Comparison of ENCODE assay signal across 29 cellular contexts in genomic region chr3:66128623-66129022, GRCh38.
"Had no signal": no experiment of that assay in that cellular context is flagged by ENCODE, and none has a peak within 500 bp of the region (broad histone marks: within the 10 kb centered on the region; RNA-seq: fewer than 3 reads in every experiment).

No MANE protein-coding gene starts in this region.

- FAIRE-seq: bronchial epithelial cell, frontal cortex had no signal

- H3K27ac Mint-ChIP-seq: activated CD4-positive, alpha-beta memory T cell treated with anti-CD3 and anti-CD28 coated beads, Interleukin-2, amount 10 ng/mL, durations not matched to agents 7 days and 5 days; activated CD4-positive, alpha-beta T cell treated with anti-CD3 and anti-CD28 coated beads, Interleukin-2, amount 10 ng/mL, durations not matched to agents 7 days and 5 days; activated naive CD4-positive, alpha-beta T cell treated with anti-CD3 and anti-CD28 coated beads, Interleukin-2, amount 10 ng/mL, durations not matched to agents 7 days and 5 days; activated naive CD4-positive, alpha-beta T cell treated with anti-CD3 and anti-CD28 coated beads, Interleukin-2, amount 50 U/mL, for 72 hours; activated naive CD8-positive, alpha-beta T cell treated with anti-CD3 and anti-CD28 coated beads, Interleukin-2, amount 10 ng/mL, durations not matched to agents 7 days and 5 days; activated T-cell treated with anti-CD3 and anti-CD28 coated beads, Interleukin-2, amount 50 U/mL, for 24 hours; activated T-cell treated with anti-CD3 and anti-CD28 coated beads, Interleukin-2, amount 50 U/mL, for 72 hours; brain; dendritic cell treated with granulocyte-macrophage colony-stimulating factor and Interleukin-4, amounts not matched to agents 40 ng/mL and 50 ng/mL, for 4 days; endodermal cell had no signal

- H3K9me3 ChIP-seq: ascending aorta, heart left ventricle had no signal

- H3K36me3 ChIP-seq: ascending aorta, heart left ventricle had no signal

- H3K4me3 ChIP-seq: ascending aorta, coronary artery, dorsolateral prefrontal cortex, heart left ventricle had no signal

- H3K36me3 Mint-ChIP-seq: activated naive CD4-positive, alpha-beta T cell treated with anti-CD3 and anti-CD28 coated beads, Interleukin-2, amount 10 ng/mL, durations not matched to agents 7 days and 5 days; activated naive CD4-positive, alpha-beta T cell treated with anti-CD3 and anti-CD28 coated beads, Interleukin-2, amount 50 U/mL, for 72 hours; activated naive CD8-positive, alpha-beta T cell treated with anti-CD3 and anti-CD28 coated beads, Interleukin-2, amount 10 ng/mL, durations not matched to agents 7 days and 5 days; brain had no signal

- H3K4me1 Mint-ChIP-seq: activated CD4-positive, alpha-beta memory T cell treated with anti-CD3 and anti-CD28 coated beads, Interleukin-2, amount 10 ng/mL, durations not matched to agents 7 days and 5 days; activated CD4-positive, alpha-beta T cell treated with anti-CD3 and anti-CD28 coated beads, Interleukin-2, amount 10 ng/mL, durations not matched to agents 7 days and 5 days; activated naive CD4-positive, alpha-beta T cell treated with anti-CD3 and anti-CD28 coated beads, Interleukin-2, amount 10 ng/mL, durations not matched to agents 7 days and 5 days; activated naive CD8-positive, alpha-beta T cell treated with anti-CD3 and anti-CD28 coated beads, Interleukin-2, amount 10 ng/mL, durations not matched to agents 7 days and 5 days; brain; central memory CD8-positive, alpha-beta T cell had no signal

- H3K27ac ChIP-seq: ascending aorta, coronary artery, dorsolateral prefrontal cortex, heart left ventricle had no signal

- ATAC-seq: activated naive CD4-positive, alpha-beta T cell treated with anti-CD3 and anti-CD28 coated beads, Interleukin-2, amount 50 U/mL, for 72 hours; activated T-cell treated with anti-CD3 and anti-CD28 coated beads, Interleukin-2, amount 50 U/mL, for 72 hours; esophagus mucosa; heart left ventricle had no signal

- H3K4me3 Mint-ChIP-seq: activated CD4-positive, alpha-beta memory T cell treated with anti-CD3 and anti-CD28 coated beads, Interleukin-2, amount 10 ng/mL, durations not matched to agents 7 days and 5 days; activated CD4-positive, alpha-beta T cell treated with anti-CD3 and anti-CD28 coated beads, Interleukin-2, amount 10 ng/mL, durations not matched to agents 7 days and 5 days; activated naive CD4-positive, alpha-beta T cell treated with anti-CD3 and anti-CD28 coated beads, Interleukin-2, amount 10 ng/mL, durations not matched to agents 7 days and 5 days; activated naive CD8-positive, alpha-beta T cell treated with anti-CD3 and anti-CD28 coated beads, Interleukin-2, amount 10 ng/mL, durations not matched to agents 7 days and 5 days; activated T-cell treated with anti-CD3 and anti-CD28 coated beads, Interleukin-2, amount 50 U/mL, for 24 hours; activated T-cell treated with anti-CD3 and anti-CD28 coated beads, Interleukin-2, amount 50 U/mL, for 72 hours; brain; central memory CD8-positive, alpha-beta T cell; dendritic cell treated with granulocyte-macrophage colony-stimulating factor and Interleukin-4, amounts not matched to agents 40 ng/mL and 50 ng/mL, for 4 days; endodermal cell had no signal

- H3K4me1 ChIP-seq: ascending aorta, heart left ventricle had no signal

- DNase-seq: activated CD4-positive, alpha-beta memory T cell treated with anti-CD3 and anti-CD28 coated beads, Interleukin-2, amount 10 ng/mL, durations not matched to agents 7 days and 5 days; activated CD4-positive, alpha-beta T cell treated with anti-CD3 and anti-CD28 coated beads for 1 hour; activated CD4-positive, alpha-beta T cell treated with anti-CD3 and anti-CD28 coated beads for 4 hours; activated CD4-positive, alpha-beta T cell treated with anti-CD3 and anti-CD28 coated beads, Interleukin-2, amount 10 ng/mL, durations not matched to agents 7 days and 5 days; activated CD4-positive, alpha-beta T cell treated with anti-CD3 and anti-CD28 coated beads, Interleukin-2, amount 50 U/mL, for 4 hours; activated CD8-positive, alpha-beta memory T cell treated with anti-CD3 and anti-CD28 coated beads, Interleukin-2, amount 50 U/mL, for 48 hours; activated gamma-delta T cell; activated naive CD4-positive, alpha-beta T cell; activated naive CD4-positive, alpha-beta T cell treated with anti-CD3 and anti-CD28 coated beads, Interleukin-2, amount 10 ng/mL, durations not matched to agents 7 days and 5 days; activated naive CD8-positive, alpha-beta T cell treated with anti-CD3 and anti-CD28 coated beads, Interleukin-2, amount 10 ng/mL, durations not matched to agents 7 days and 5 days; activated T-cell treated with anti-CD3 and anti-CD28 coated beads for 4 hours; activated T-cell treated with anti-CD3 and anti-CD28 coated beads, Interleukin-2, amount 50 U/mL, for 24 hours; activated T-cell treated with anti-CD3 and anti-CD28 coated beads, Interleukin-2, amount 50 U/mL, for 72 hours; dorsolateral prefrontal cortex; effector memory CD4-positive, alpha-beta T cell; endodermal cell; foreskin fibroblast; glutamatergic neuron; heart left ventricle; T-helper 2 cell had no signal

- H3K9me3 Mint-ChIP-seq: activated CD4-positive, alpha-beta memory T cell treated with anti-CD3 and anti-CD28 coated beads, Interleukin-2, amount 10 ng/mL, durations not matched to agents 7 days and 5 days; activated CD4-positive, alpha-beta T cell treated with anti-CD3 and anti-CD28 coated beads, Interleukin-2, amount 10 ng/mL, durations not matched to agents 7 days and 5 days; activated naive CD4-positive, alpha-beta T cell treated with anti-CD3 and anti-CD28 coated beads, Interleukin-2, amount 10 ng/mL, durations not matched to agents 7 days and 5 days; activated naive CD4-positive, alpha-beta T cell treated with anti-CD3 and anti-CD28 coated beads, Interleukin-2, amount 50 U/mL, for 72 hours; activated naive CD8-positive, alpha-beta T cell treated with anti-CD3 and anti-CD28 coated beads, Interleukin-2, amount 10 ng/mL, durations not matched to agents 7 days and 5 days; activated T-cell treated with anti-CD3 and anti-CD28 coated beads, Interleukin-2, amount 50 U/mL, for 24 hours; activated T-cell treated with anti-CD3 and anti-CD28 coated beads, Interleukin-2, amount 50 U/mL, for 72 hours; central memory CD8-positive, alpha-beta T cell; dendritic cell treated with granulocyte-macrophage colony-stimulating factor and Interleukin-4, amounts not matched to agents 40 ng/mL and 50 ng/mL, for 4 days; endodermal cell had no signal

- H3K27me3 Mint-ChIP-seq: activated CD4-positive, alpha-beta memory T cell treated with anti-CD3 and anti-CD28 coated beads, Interleukin-2, amount 10 ng/mL, durations not matched to agents 7 days and 5 days; activated CD4-positive, alpha-beta T cell treated with anti-CD3 and anti-CD28 coated beads, Interleukin-2, amount 10 ng/mL, durations not matched to agents 7 days and 5 days; activated naive CD4-positive, alpha-beta T cell treated with anti-CD3 and anti-CD28 coated beads, Interleukin-2, amount 10 ng/mL, durations not matched to agents 7 days and 5 days; activated naive CD8-positive, alpha-beta T cell treated with anti-CD3 and anti-CD28 coated beads, Interleukin-2, amount 10 ng/mL, durations not matched to agents 7 days and 5 days; dendritic cell treated with granulocyte-macrophage colony-stimulating factor and Interleukin-4, amounts not matched to agents 40 ng/mL and 50 ng/mL, for 4 days had no signal

- H3K27me3 ChIP-seq: ascending aorta, dorsolateral prefrontal cortex, heart left ventricle had no signal
